ENCODE assay signal across 28 cellular contexts in genomic region chr10:120436431-120437142, GRCh38. TPM values are rescaled to one million over a fixed set of nuclear protein-coding genes. Genes with fewer than 3 reads are reported as not detected.
DNase-seq lines count a peak whose midpoint lies in the region; ATAC-seq, FAIRE-seq and TF ChIP-seq lines count a peak whose summit lies in the region.
"Had no signal": no experiment of that assay in that cellular context is flagged by ENCODE, and none has a peak within 500 bp of the region (broad histone marks: within the 10 kb centered on the region; RNA-seq: fewer than 3 reads in every experiment).

No MANE protein-coding gene starts in this region.

- H3K36me3 Mint-ChIP-seq in GM23338 (ENCODE audit: low read depth): no peaks in the 10 kb centered on the region
- H3K36me3 Mint-ChIP-seq: activated CD8-positive, alpha-beta memory T cell treated with anti-CD3 and anti-CD28 coated beads, Interleukin-2, amount 10 ng/mL, durations not matched to agents 7 days and 5 days had no signal

- H3K4me2 ChIP-seq in A549 (no peak overlapping the region), GM23338 (no peak overlapping the region)
- H3K4me2 ChIP-seq: KMS-11 had no signal

- H3K4me3 ChIP-seq in A549: no peak overlapping the region
- no peak overlapping the region for H3K4me3 ChIP-seq in GM23338
- no peak overlapping the region for H3K4me3 ChIP-seq in lower lobe of right lung
- H3K4me3 ChIP-seq: gastroesophageal sphincter, HAP-1, lung, right atrium auricular region had no signal

- no peaks in the 10 kb centered on the region for H3K4me1 ChIP-seq in A549
- no peaks in the 10 kb centered on the region; the same call in 1 of the 2 replicates for H3K4me1 ChIP-seq in GM23338 (ENCODE audit: insufficient read depth)
- H3K4me1 ChIP-seq in lower lobe of right lung: no peaks in the 10 kb centered on the region
- H3K4me1 ChIP-seq: gastroesophageal sphincter, HAP-1, right atrium auricular region had no signal

- no peaks in the 10 kb centered on the region for H3F3A ChIP-seq in GM23338 (replicated peaks; ENCODE audit: low read depth)

- no peak for TF ChIP-seq EP300 in A549 (IDR thresholded peaks at IDR 0.05)

- WGBS in A549 (ENCODE audit: missing lambda C conversion rate): 7% methylated on average over 7 of the region's 7 CpGs

- H2AFZ ChIP-seq in GM23338: 0 out of 2 replicates have a peak overlapping the region, but pooled peaks have one; percentile 10

- H4K20me1 ChIP-seq in GM23338 (replicated peaks; ENCODE audit: insufficient read depth): no peaks in the 10 kb centered on the region

- no peaks in the 10 kb centered on the region for H3K27me3 ChIP-seq in GM23338 (ENCODE audit: insufficient read depth)
- H3K27me3 ChIP-seq in lower lobe of right lung (ENCODE audit: low read depth): peaks cover 9% of the 10 kb centered on the region
- H3K27me3 ChIP-seq: right atrium auricular region had no signal

- no peak overlapping the region for H3K4me3 Mint-ChIP-seq in GM23338
- H3K4me3 Mint-ChIP-seq: activated CD8-positive, alpha-beta memory T cell treated with anti-CD3 and anti-CD28 coated beads, Interleukin-2, amount 10 ng/mL, durations not matched to agents 7 days and 5 days; neural crest cell had no signal

- H3K4me1 Mint-ChIP-seq in GM23338: no peaks in the 10 kb centered on the region
- H3K4me1 Mint-ChIP-seq: activated CD8-positive, alpha-beta memory T cell treated with anti-CD3 and anti-CD28 coated beads, Interleukin-2, amount 10 ng/mL, durations not matched to agents 7 days and 5 days had no signal

- no peak overlapping the region for H3K27ac ChIP-seq in A549
- no peak overlapping the region for H3K27ac ChIP-seq in GM23338 (ENCODE audit: low read depth)
- no peak overlapping the region for H3K27ac ChIP-seq in lower lobe of right lung
- H3K27ac ChIP-seq: gastroesophageal sphincter, HL-60, KMS-11, right atrium auricular region had no signal

- POLR2A ChIA-PET in A549 (lab: Yijun Ruan, JAX): no interaction called here

- ATAC-seq in A549: peak; percentile 34 to 36; a peak in 1 of 6 replicates
- no peak for ATAC-seq in GM23338
- ATAC-seq in HG02870 (IDR thresholded peaks at IDR 0.05; ENCODE audit: unreplicated experiment): no peak
- ATAC-seq in lower lobe of right lung: no peak
- ATAC-seq in HG02759 (IDR thresholded peaks at IDR 0.05; ENCODE audit: unreplicated experiment): no peak
- ATAC-seq: activated CD8-positive, alpha-beta memory T cell treated with anti-CD3 and anti-CD28 coated beads, Interleukin-2, amount 10 ng/mL, durations not matched to agents 7 days and 5 days; gastroesophageal sphincter had no signal

- H3K36me3 ChIP-seq in GM23338 (ENCODE audit: insufficient read depth) (no peaks in the 10 kb centered on the region), lower lobe of right lung (no peaks in the 10 kb centered on the region)
- H3K36me3 ChIP-seq: gastroesophageal sphincter, HAP-1, right atrium auricular region had no signal

- TF ChIP-seq CTCF in A549 (IDR thresholded peaks at IDR 0.05) (no peak), GM23338 (conservative IDR thresholded peaks at IDR 0.05; ENCODE audit: low read depth in 2 of 2) (peak in 1 of 2 experiments; percentile 31; a peak in 2 of 4 replicates), lower lobe of right lung (IDR thresholded peaks at IDR 0.05) (no peak)

- H3K9me3 Mint-ChIP-seq in GM23338: no peaks in the 10 kb centered on the region

- H3K79me2 ChIP-seq in GM23338 (replicated peaks; ENCODE audit: insufficient read depth): no peaks in the 10 kb centered on the region

- CTCF ChIA-PET in A549 (lab: Yijun Ruan, JAX): interaction anchor here (1.9 kb wide), 1 partner anchor 14 kb away, joined by 6 read pairs; no protein-coding TSS in a partner anchor

- FAIRE-seq in A549 (lab: Jason Lieb, UNC): no peak
- FAIRE-seq: colon, endometrium had no signal

- H3K9me3 ChIP-seq in A549 (no peaks in the 10 kb centered on the region), lower lobe of right lung (no peaks in the 10 kb centered on the region)
- H3K9me3 ChIP-seq: gastroesophageal sphincter, HAP-1, right atrium auricular region had no signal

- DNase-seq in A549 (ENCODE audit: low read depth in 1 of 2, low spot score in 1 of 2): no peak
- DNase-seq in GM23338 (ENCODE audit: low spot score): no peak
- peak; percentile 40 for DNase-seq in RKO (ENCODE audit: low spot score)
- DNase-seq in erythroblast (lab: John Stamatoyannopoulos, UW): peak; percentile 21 to 32
- DNase-seq in lower lobe of right lung: no peak
- DNase-seq in activated effector memory CD4-positive, alpha-beta T cell treated with anti-CD3 and anti-CD28 coated beads, Interleukin-2, amount 50 U/mL, for 16 hours: no peak
- DNase-seq: activated CD4-positive, alpha-beta T cell treated with anti-CD3 and anti-CD28 coated beads for 1 hour; activated CD8-positive, alpha-beta memory T cell treated with anti-CD3 and anti-CD28 coated beads, Interleukin-2, amount 10 ng/mL, durations not matched to agents 7 days and 5 days; activated effector memory CD4-positive, alpha-beta T cell treated with Interleukin-2 at 50 U/mL for 16 hours; amniotic stem cell; GDM1; NCI-H1105; NCI-H2171 treated with DMSO at 0.1 percent for 48 hours; NK-92 treated with Interleukin-12 subunit alpha and Interleukin-12 subunit beta, amount 100 ng/mL, for 24 hours; SHP77; T-helper 2 cell had no signal

- 0 out of 2 replicates have a peak, but pooled peaks cover 4% of the 10 kb centered on the region for H3K9me2 ChIP-seq in GM23338 (ENCODE audit: insufficient read depth)

- no peak for TF ChIP-seq RAD21 in A549 (conservative IDR thresholded peaks at IDR 0.05 in 1 of 2, IDR thresholded peaks at IDR 0.05 in 1 of 2)

- H3K27me3 Mint-ChIP-seq in GM23338 (ENCODE audit: insufficient read depth, low read depth, poor library complexity): no peaks in the 10 kb centered on the region

- intact Hi-C loops in lower lobe of right lung (cut with DNase I): no loop called here

- TF ChIP-seq POLR2A in A549 (IDR thresholded peaks at IDR 0.05; ENCODE audit: low read length) (no peak), erythroblast (IDR thresholded peaks at IDR 0.05; ENCODE audit: low read length) (no peak)

- no peak overlapping the region for H3K27ac Mint-ChIP-seq in GM23338
- H3K27ac Mint-ChIP-seq: activated CD8-positive, alpha-beta memory T cell treated with anti-CD3 and anti-CD28 coated beads, Interleukin-2, amount 10 ng/mL, durations not matched to agents 7 days and 5 days had no signal

TF ChIP-seq in A549, 52 proteins besides CTCF, POLR2A, EP300 and RAD21:
- TF ChIP-seq, protein P1, sequence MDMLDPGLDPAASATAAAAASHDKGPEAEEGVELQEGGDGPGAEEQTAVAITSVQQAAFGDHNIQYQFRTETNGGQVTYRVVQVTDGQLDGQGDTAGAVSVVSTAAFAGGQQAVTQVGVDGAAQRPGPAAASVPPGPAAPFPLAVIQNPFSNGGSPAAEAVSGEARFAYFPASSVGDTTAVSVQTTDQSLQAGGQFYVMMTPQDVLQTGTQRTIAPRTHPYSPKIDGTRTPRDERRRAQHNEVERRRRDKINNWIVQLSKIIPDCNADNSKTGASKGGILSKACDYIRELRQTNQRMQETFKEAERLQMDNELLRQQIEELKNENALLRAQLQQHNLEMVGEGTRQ (IDR thresholded peaks at IDR 0.05): 0 out of 2 replicates have a peak, but pooled peaks have one; percentile 6
- no peak for TF ChIP-seq CBX2 (IDR thresholded peaks at IDR 0.05; ENCODE audit: borderline replicate concordance, low read depth)
TF ChIP-seq in A549: peak in this region for 1.

TF ChIP-seq in GM23338, 12 proteins besides CTCF, POLR2A, EP300 and RAD21 (continues in another document):
- no peak for TF ChIP-seq POLR2AphosphoS5 (IDR thresholded peaks at IDR 0.05; ENCODE audit: low read depth)

RNA-seq across cellular contexts. Expression of gene PLPP4, which starts 20.4 kb away (rescaled TPM):
- not detected in 2 replicates for polyA plus RNA-seq in A549 (2011; rRNA removed)
- polyA plus RNA-seq in A549 (2012; cell fraction: cytosol; rRNA removed): not detected in 2 replicates
- not detected in 2 replicates for polyA plus RNA-seq in A549 (2012; cell fraction: nucleus; rRNA removed)
- not detected in 3 replicates for polyA plus RNA-seq in A549 (2017; fragmentation: RNase III; extraction: RNeasy Plus Mini Kit Qiagen cat#74134 plus additional on column Dnase treatment)
- not detected in 2 replicates for polyA minus RNA-seq in A549 (2011; rRNA and poly(A)+ RNA removed)
- total RNA-seq in GM23338 (2014; rRNA removed; shearing (Covaris generic)): 0.31 TPM in 1 of 2 replicates, not detected in the other
- polyA plus RNA-seq in GM23338 (2016; fragmentation: Nextera tagmentation; extraction: Ambion mirVana): 0.24 and 0.42 TPM in 2 replicates
- not detected for total RNA-seq in lower lobe of right lung
- total RNA-seq: activated CD8-positive, alpha-beta memory T cell treated with anti-CD3 and anti-CD28 coated beads, Interleukin-2, amount 10 ng/mL, durations not matched to agents 7 days and 5 days; neural crest cell; right atrium auricular region had no signal
- polyA plus RNA-seq: AG04450 had no signal

Comparison
In these comparisons a context has a peak if more than half of its experiments do, and no peak if none do; other contexts are left out.
1. ATAC-seq: peak in A549 (2 of 2); none in GM23338 (single experiment), HG02870 (single experiment), lower lobe of right lung (0 of 2) and HG02759 (single experiment).
2. DNase-seq: peak in RKO (single experiment) and erythroblast (2 of 2); none in A549 (0 of 2), GM23338 (single experiment), lower lobe of right lung (single experiment) and activated effector memory CD4-positive, alpha-beta T cell treated with anti-CD3 and anti-CD28 coated beads, Interleukin-2, amount 50 U/mL, for 16 hours (single experiment).